18 cellular contexts compared by ENCODE assay signal in the genomic region with DNA sequence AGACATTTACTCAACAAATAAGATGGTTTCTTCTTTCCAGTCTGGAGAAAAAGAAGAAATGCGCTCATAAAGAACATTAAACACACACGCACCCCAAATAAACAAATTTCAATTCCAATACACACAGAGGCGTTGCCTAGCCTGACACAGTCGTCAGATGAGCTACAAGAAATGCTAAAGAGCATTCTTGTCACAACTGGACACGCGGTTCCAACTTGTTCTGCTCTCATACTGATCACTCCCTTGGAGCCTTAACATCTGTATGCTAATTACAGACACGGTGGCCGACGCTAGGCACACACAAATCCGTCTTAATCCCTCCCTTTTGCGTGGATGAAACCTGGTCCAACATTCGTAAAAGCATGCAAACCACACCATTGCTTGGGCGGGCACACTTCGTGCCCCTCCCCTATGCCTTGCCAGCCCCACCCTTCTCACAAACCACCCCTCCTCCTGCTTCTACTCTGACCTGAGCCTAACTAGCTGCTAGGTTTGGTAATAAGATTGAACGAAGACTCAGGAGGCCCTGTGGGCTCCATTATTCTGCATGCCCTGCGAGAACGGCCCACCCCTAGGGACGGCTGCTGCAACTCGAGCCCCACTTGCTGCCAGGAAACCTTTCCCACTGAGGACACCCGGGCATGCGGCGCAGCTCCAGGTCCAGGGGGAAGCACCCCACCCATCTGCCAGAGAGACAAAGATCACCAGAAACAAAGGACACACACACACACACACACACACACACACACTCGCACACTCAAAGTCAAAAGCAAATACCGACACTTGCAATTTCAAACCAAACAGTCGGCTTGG. TPM values are rescaled to one million over a fixed set of nuclear protein-coding genes. Genes with fewer than 3 reads are reported as not detected.
A peak's percentile ranks its signal among the peaks of the same experiment; 100 is the strongest.
DNase-seq lines count a peak whose midpoint lies in the region; TF ChIP-seq lines count a peak whose summit lies in the region.
"Had no signal": no experiment of that assay in that cellular context is flagged by ENCODE, and none has a peak within 500 bp of the region (broad histone marks: within the 10 kb centered on the region; RNA-seq: fewer than 3 reads in every experiment).

No MANE protein-coding gene starts in this region.

- no peaks in the 10 kb centered on the region for H3K36me3 ChIP-seq in esophagus squamous epithelium
- H3K36me3 ChIP-seq in skeletal muscle tissue (ENCODE audit: control insufficient read depth in 3 of 3, insufficient read depth in 3 of 3, low read length in 3 of 3) = no peaks in the 10 kb centered on the region
- H3K36me3 ChIP-seq in GM23248 (ENCODE audit: low read depth) = no peaks in the 10 kb centered on the region
- H3K36me3 ChIP-seq: esophagus muscularis mucosa, thoracic aorta had no signal

- 12 to 18% methylated on average over 17 to 21 of the region's 25 CpGs for WGBS in esophagus squamous epithelium, 2 donors
- WGBS in GM23248 (ENCODE audit: low coverage in 1 of 2, low lambda C conversion rate in 2 of 2, missing lambda C conversion rate in 2 of 2), 2 experiments = 25 to 31% methylated on average over 25 of the region's 25 CpGs

- H3K9me3 ChIP-seq in esophagus squamous epithelium (no peaks in the 10 kb centered on the region), skeletal muscle tissue (ENCODE audit: control insufficient read depth in 3 of 3, low read length in 3 of 3) (no peaks in the 10 kb centered on the region), GM23248 (ENCODE audit: low read depth) (no peaks in the 10 kb centered on the region)
- H3K9me3 ChIP-seq: A549, esophagus muscularis mucosa, thoracic aorta had no signal

- no peak overlapping the region for H3K4me2 ChIP-seq in GM23248 (ENCODE audit: unreplicated experiment)

- H4K20me1 ChIP-seq in GM23248 (ENCODE audit: insufficient read depth) = no peaks in the 10 kb centered on the region

- H3K9ac ChIP-seq in skeletal muscle tissue (ENCODE audit: low read depth in 1 of 3, low read length in 3 of 3) (no peak overlapping the region), GM23248 (no peak overlapping the region)

- TF ChIP-seq CTCF in esophagus squamous epithelium (IDR thresholded peaks at IDR 0.05) = no peak

- peak; percentile 32 for DNase-seq in NCI-H1436 (lab: John Stamatoyannopoulos, UW)
- no peak for DNase-seq in NCI-H1436 treated with DMSO at 0.1 percent for 48 hours (lab: John Stamatoyannopoulos, UW)
- DNase-seq in NCI-H510A treated with DMSO at 0.1 percent for 48 hours (lab: John Stamatoyannopoulos, UW) = peak; percentile 36
- no peak for DNase-seq in esophagus squamous epithelium (lab: John Stamatoyannopoulos, UW)
- no peak for DNase-seq in activated gamma-delta T cell (lab: John Stamatoyannopoulos, UW)
- DNase-seq in SW 1271 (lab: John Stamatoyannopoulos, UW) = no peak
- DNase-seq in GM23248 = no peak
- DNase-seq: activated CD8-positive, alpha-beta memory T cell treated with anti-CD3 and anti-CD28 coated beads, Interleukin-2, amount 50 U/mL, for 48 hours; activated naive CD8-positive, alpha-beta T cell treated with anti-CD3 and anti-CD28 coated beads for 36 hours; CD8-positive, alpha-beta T cell; NCI-H1694 treated with DMSO at 0.1 percent for 48 hours; stimulated activated CD4-positive, alpha-beta T cell treated with anti-CD3 and anti-CD28 coated beads, Interleukin-12 subunit alpha, Interleukin-12 subunit beta, amount 100 ng/mL, for 4 hours had no signal

- H3K4me3 ChIP-seq in esophagus squamous epithelium = peak overlapping the region in 3 of 4 donors; percentile 33 to 63 (median 49)
- H3K4me3 ChIP-seq in skeletal muscle tissue (ENCODE audit: low read length in 3 of 3) = peak overlapping the region in 2 of 3 donors; percentile 7 to 29
- H3K4me3 ChIP-seq in GM23248 = no peak overlapping the region
- H3K4me3 ChIP-seq: A549 had no signal

- H3K4me1 ChIP-seq in esophagus squamous epithelium (peaks cover 4 to 41% (median 12%) of the 10 kb centered on the region in 3 donors), skeletal muscle tissue (ENCODE audit: control insufficient read depth in 3 of 3, insufficient read depth in 3 of 3, low read length in 3 of 3) (peaks cover 2 to 6% (median 2%) of the 10 kb centered on the region in 3 donors), GM23248 (ENCODE audit: insufficient read depth) (no peaks in the 10 kb centered on the region)
- H3K4me1 ChIP-seq: A549 had no signal

- H3K9me2 ChIP-seq in GM23248 (ENCODE audit: insufficient read depth) = no peaks in the 10 kb centered on the region

- H3K27ac ChIP-seq in esophagus squamous epithelium = no peak overlapping the region
- H3K27ac ChIP-seq in skeletal muscle tissue (ENCODE audit: low read depth, low read length) = no peak overlapping the region
- no peak overlapping the region for H3K27ac ChIP-seq in GM23248
- H3K27ac ChIP-seq: A549, esophagus muscularis mucosa, thoracic aorta had no signal

- H3K27me3 ChIP-seq in esophagus squamous epithelium (peaks cover 0 to 100% (median 19%) of the 10 kb centered on the region in 4 donors), skeletal muscle tissue (ENCODE audit: control insufficient read depth in 3 of 3, insufficient read depth in 3 of 3, low read length in 3 of 3) (peaks cover 56 to 62% (median 62%) of the 10 kb centered on the region in 3 donors), GM23248 (replicated peaks; ENCODE audit: insufficient read depth) (peaks cover 69% of the 10 kb centered on the region)

- no peaks in the 10 kb centered on the region for H3K79me2 ChIP-seq in GM23248 (ENCODE audit: insufficient read depth)

- intact Hi-C loops in esophagus squamous epithelium (cut with DNase I) = no loop called here

- in situ Hi-C loops in GM23248 (cut with MboI) = no loop called here

- no peak overlapping the region for H2AFZ ChIP-seq in GM23248

- H3F3A ChIP-seq in GM23248 (ENCODE audit: insufficient read depth) = no peaks in the 10 kb centered on the region

- no peak for TF ChIP-seq POLR2A in esophagus squamous epithelium (IDR thresholded peaks at IDR 0.05)

RNA-seq across cellular contexts. Expression of gene KCNK10, which starts 1.2 kb away (rescaled TPM):
- total RNA-seq in esophagus squamous epithelium (1 to 10 TPM in 3 of 4 donors, under 1 TPM in 1; 0.57 to 4.7 (median 1.5) TPM), skeletal muscle tissue (not detected)
- not detected in 2 replicates for total RNA-seq in GM23248 (2014; rRNA removed; shearing (Covaris generic))
- polyA plus RNA-seq in GM23248 (2016; fragmentation: Nextera tagmentation; extraction: Ambion mirVana) = not detected in 2 replicates
- total RNA-seq: activated naive CD8-positive, alpha-beta T cell treated with anti-CD3 and anti-CD28 coated beads for 36 hours; CD8-positive, alpha-beta T cell; mesenteric fat pad; thoracic aorta had no signal
- polyA plus RNA-seq: A549, IgD-negative memory B cell had no signal

Comparison
In these comparisons a context has a peak if more than half of its experiments do, and no peak if none do; other contexts are left out.
1. DNase-seq: peak in NCI-H1436 (single experiment) and NCI-H510A treated with DMSO at 0.1 percent for 48 hours (single experiment); none in NCI-H1436 treated with DMSO at 0.1 percent for 48 hours (single experiment), esophagus squamous epithelium (single experiment), activated gamma-delta T cell (single experiment), SW 1271 (0 of 2) and GM23248 (single experiment).